Comparison of ENCODE assay signal across 13 cellular contexts in genomic region chr1:168498159-168498609, GRCh38. TPM values are rescaled to one million over a fixed set of nuclear protein-coding genes. Genes with fewer than 3 reads are reported as not detected.
A peak's percentile ranks its signal among the peaks of the same experiment; 100 is the strongest.
DNase-seq lines count a peak whose midpoint lies in the region; ATAC-seq and TF ChIP-seq lines count a peak whose summit lies in the region.
"Had no signal": no experiment of that assay in that cellular context is flagged by ENCODE, and none has a peak within 500 bp of the region (broad histone marks: within the 10 kb centered on the region; RNA-seq: fewer than 3 reads in every experiment).

No MANE protein-coding gene starts in this region.

- no peak for DNase-seq in left ventricle myocardium superior
- DNase-seq in right atrium auricular region (ENCODE audit: low spot score): no peak
- DNase-seq in RPMI7951 (ENCODE audit: low read depth): peak; percentile 74
- DNase-seq in iris pigment epithelial cell (ENCODE audit: low read depth): peak; percentile 51
- no peak for DNase-seq in MCF 10A (ENCODE audit: unreplicated experiment)
- no peak for DNase-seq in foreskin keratinocyte
- DNase-seq in SIG-M5 (lab: John Stamatoyannopoulos, UW): no peak
- no peak for DNase-seq in cerebellar cortex (ENCODE audit: low spot score)
- DNase-seq: activated CD4-positive, alpha-beta T cell treated with anti-CD3 and anti-CD28 coated beads, Interleukin-2, amount 10 ng/mL, durations not matched to agents 7 days and 5 days; amniotic stem cell; C1 segment of cervical spinal cord; Kasumi-1 had no signal

- H3K4me1 Mint-ChIP-seq in MCF 10A (ENCODE audit: insufficient read depth, unreplicated experiment): peaks cover 13% of the 10 kb centered on the region

- POLR2A ChIA-PET in MCF 10A (lab: Yijun Ruan, JAX): interaction anchor here (0.5 kb wide), 1 partner anchor 56 kb away, joined by 3 read pairs; no protein-coding TSS in a partner anchor

- no peaks in the 10 kb centered on the region for H3K36me3 ChIP-seq in right atrium auricular region

- no peaks in the 10 kb centered on the region for H3K9me3 Mint-ChIP-seq in MCF 10A (ENCODE audit: unreplicated experiment)
- H3K9me3 Mint-ChIP-seq: stimulated activated naive CD8-positive, alpha-beta T cell treated with anti-CD3 and anti-CD28 coated beads, Interleukin-15, Interleukin-2, amounts not matched to agents 100 ng/mL and 50 ng/mL, for 24 hours had no signal

- no peak overlapping the region for H3K4me3 ChIP-seq in right atrium auricular region

- no peak overlapping the region for H3K27ac Mint-ChIP-seq in MCF 10A (ENCODE audit: low read depth, unreplicated experiment)
- H3K27ac Mint-ChIP-seq: activated CD4-positive, alpha-beta T cell treated with anti-CD3 and anti-CD28 coated beads, Interleukin-2, amount 10 ng/mL, durations not matched to agents 7 days and 5 days; stimulated activated naive CD8-positive, alpha-beta T cell treated with anti-CD3 and anti-CD28 coated beads, Interleukin-15, Interleukin-2, amounts not matched to agents 100 ng/mL and 50 ng/mL, for 24 hours had no signal

- ATAC-seq in left ventricle myocardium superior (peak; percentile 64), foreskin keratinocyte (no peak)

- no TSS peak for BruUV-seq in MCF 10A (replicated peaks; lab: Mats Ljungman, UMichigan)

- H3K27me3 Mint-ChIP-seq in MCF 10A (ENCODE audit: insufficient read depth, unreplicated experiment): no peaks in the 10 kb centered on the region
- H3K27me3 Mint-ChIP-seq: stimulated activated naive CD8-positive, alpha-beta T cell treated with anti-CD3 and anti-CD28 coated beads, Interleukin-15, Interleukin-2, amounts not matched to agents 100 ng/mL and 50 ng/mL, for 24 hours had no signal

- H3K9me3 ChIP-seq in right atrium auricular region: no peaks in the 10 kb centered on the region

- no peaks in the 10 kb centered on the region for H3K36me3 Mint-ChIP-seq in MCF 10A (ENCODE audit: insufficient read depth, unreplicated experiment)

- no peaks in the 10 kb centered on the region for H3K27me3 ChIP-seq in right atrium auricular region
- H3K27me3 ChIP-seq in foreskin keratinocyte: no peaks in the 10 kb centered on the region

- intact Hi-C loops in left ventricle myocardium superior (cut with micrococcal nuclease) (no loop called here), MCF 10A (cut with micrococcal nuclease) (no loop called here)

- CTCF ChIA-PET in MCF 10A (lab: Yijun Ruan, JAX): interaction anchor here (0.7 to 3.1 kb wide), 2 partner anchors 58 to 155 kb away, joined by 4 to 12 read pairs; no protein-coding TSS in a partner anchor

- no peak for TF ChIP-seq CTCF in right atrium auricular region (IDR thresholded peaks at IDR 0.05)
- TF ChIP-seq CTCF in MCF 10A (IDR thresholded peaks at IDR 0.05; ENCODE audit: unreplicated experiment): no peak
- TF ChIP-seq CTCF in foreskin keratinocyte (conservative IDR thresholded peaks at IDR 0.05): no peak

- H3K4me1 ChIP-seq in right atrium auricular region (peaks cover 0 to 9% of the 10 kb centered on the region in 2 donors), foreskin keratinocyte (no peaks in the 10 kb centered on the region)

- H3K27ac ChIP-seq in right atrium auricular region (no peak overlapping the region), foreskin keratinocyte (no peak overlapping the region)

- H3K4me3 Mint-ChIP-seq in MCF 10A (ENCODE audit: unreplicated experiment): no peak overlapping the region
- H3K4me3 Mint-ChIP-seq: activated CD4-positive, alpha-beta T cell treated with anti-CD3 and anti-CD28 coated beads, Interleukin-2, amount 10 ng/mL, durations not matched to agents 7 days and 5 days; stimulated activated naive CD8-positive, alpha-beta T cell treated with anti-CD3 and anti-CD28 coated beads, Interleukin-15, Interleukin-2, amounts not matched to agents 100 ng/mL and 50 ng/mL, for 24 hours had no signal

RNA-seq across cellular contexts. Expression of gene XCL2, which starts 45.6 kb away (rescaled TPM):
- total RNA-seq in left ventricle myocardium superior: not detected
- total RNA-seq in right atrium auricular region: not detected
- not detected in 2 replicates for total RNA-seq in RPMI7951 (2014; rRNA removed; shearing (Covaris generic))
- total RNA-seq in MCF 10A (2022): not detected in 2 replicates
- not detected in 2 replicates for total RNA-seq in foreskin keratinocyte
- polyA plus RNA-seq in foreskin keratinocyte: not detected in 2 replicates
- total RNA-seq: activated CD4-positive, alpha-beta T cell treated with anti-CD3 and anti-CD28 coated beads, Interleukin-2, amount 10 ng/mL, durations not matched to agents 7 days and 5 days had no signal

Comparison
In these comparisons a context has a peak if more than half of its experiments do, and no peak if none do; other contexts are left out.
1. DNase-seq: peak in RPMI7951 (single experiment) and iris pigment epithelial cell (single experiment); none in left ventricle myocardium superior (single experiment), right atrium auricular region (single experiment), MCF 10A (single experiment), foreskin keratinocyte (0 of 2), SIG-M5 (single experiment) and cerebellar cortex (single experiment).